10 cellular contexts compared by ENCODE assay signal in genomic region chr14:75401356-75401755, GRCh38. TPM values are rescaled to one million over a fixed set of nuclear protein-coding genes. Genes with fewer than 3 reads are reported as not detected.
DNase-seq lines count a peak whose midpoint lies in the region; ATAC-seq and TF ChIP-seq lines count a peak whose summit lies in the region.
"Had no signal": no experiment of that assay in that cellular context is flagged by ENCODE, and none has a peak within 500 bp of the region (broad histone marks: within the 10 kb centered on the region; RNA-seq: fewer than 3 reads in every experiment).

No MANE protein-coding gene starts in this region.

- H3K9me3 Mint-ChIP-seq in naive thymus-derived CD8-positive, alpha-beta T cell: peaks cover 0 to 4% (median 0%) of the 10 kb centered on the region in 9 donors

- no peak overlapping the region for H3K4ac ChIP-seq in neuronal stem cell (ENCODE audit: low read length)

- H4K91ac ChIP-seq in neuronal stem cell (ENCODE audit: low read depth, low read length, poor library complexity): no peak overlapping the region

- H4K8ac ChIP-seq in neuronal stem cell (ENCODE audit: low read depth, low read length): no peak overlapping the region

- no peak overlapping the region for H2BK12ac ChIP-seq in neuronal stem cell (ENCODE audit: low read length)

- no peaks in the 10 kb centered on the region for H3K79me1 ChIP-seq in neuronal stem cell (ENCODE audit: low read depth, low read length)

- H3K14ac ChIP-seq in neuronal stem cell (ENCODE audit: low read length): no peak overlapping the region

- WGBS in gastroesophageal sphincter (ENCODE audit: low coverage in 1 of 2), 2 donors: 0 to 2% methylated on average over 1 to 10 of the region's 10 CpGs
- 80% methylated on average over 1 of the region's 10 CpGs; no CpG with 5 or more reads in 1 of the 2 donors for WGBS in neuronal stem cell (ENCODE audit: extremely low coverage in 2 of 2, insufficient read length in 2 of 2, insufficient replicate concordance in 1 of 2), 2 donors

- peak; percentile 79 for DNase-seq in AG08395 (ENCODE audit: low spot score)
- peak; percentile 27 to 28 for DNase-seq in SJCRH30
- DNase-seq in neuronal stem cell (ENCODE audit: low spot score): peak; percentile 67
- DNase-seq in CD1c-positive myeloid dendritic cell (ENCODE audit: extremely low spot score): no peak
- DNase-seq in naive thymus-derived CD8-positive, alpha-beta T cell: no peak
- DNase-seq: C1 segment of cervical spinal cord, NCI-H187 treated with DMSO at 0.1 percent for 48 hours had no signal

- no peak overlapping the region for H3K9ac ChIP-seq in neuronal stem cell (ENCODE audit: low read depth, low read length, poor library complexity)

- H3K27ac Mint-ChIP-seq in naive thymus-derived CD8-positive, alpha-beta T cell: no peak overlapping the region

- H2AFZ ChIP-seq in neuronal stem cell (ENCODE audit: low read length): peak overlapping the region; percentile 48

- POLR2A ChIA-PET in naive thymus-derived CD8-positive, alpha-beta T cell (lab: Charles Lee): no interaction called here

- no peak overlapping the region for H3K4me2 ChIP-seq in neuronal stem cell (ENCODE audit: insufficient read depth, low read length, poor library complexity, severe bottlenecking)

- peak in 1 of 4 experiments; percentile 12 for TF ChIP-seq CTCF in gastroesophageal sphincter (IDR thresholded peaks at IDR 0.05)

- H3K27me3 Mint-ChIP-seq in naive thymus-derived CD8-positive, alpha-beta T cell: peaks cover 0 to 3% (median 0%) of the 10 kb centered on the region in 5 donors

- no peak overlapping the region for H3K27ac ChIP-seq in SJCRH30
- H3K27ac ChIP-seq in gastroesophageal sphincter: peak overlapping the region; percentile 69 to 88 (median 86)
- H3K27ac ChIP-seq in neuronal stem cell (replicated peaks; ENCODE audit: low read length): no peak overlapping the region

- H3K4me3 ChIP-seq in SJCRH30 (no peak overlapping the region), gastroesophageal sphincter (peak overlapping the region in 1 of 2 donors; percentile 24), neuronal stem cell (ENCODE audit: low read length in 2 of 2) (no peak overlapping the region)

- no peak overlapping the region for H2BK120ac ChIP-seq in neuronal stem cell (ENCODE audit: low read depth, low read length)

- no peak overlapping the region for H3K23ac ChIP-seq in neuronal stem cell (ENCODE audit: low read depth, low read length, poor library complexity)

- peaks cover 0 to 2% (median 0%) of the 10 kb centered on the region in 3 donors for H3K36me3 Mint-ChIP-seq in naive thymus-derived CD8-positive, alpha-beta T cell

- no peak overlapping the region for H2BK5ac ChIP-seq in neuronal stem cell (ENCODE audit: low read length)

- H3K36me3 ChIP-seq in SJCRH30 (no peaks in the 10 kb centered on the region), gastroesophageal sphincter (no peaks in the 10 kb centered on the region), neuronal stem cell (replicated peaks in 1 of 2; ENCODE audit: control insufficient read depth in 2 of 2, insufficient read depth in 2 of 2, low read length in 2 of 2) (no peaks in the 10 kb centered on the region)

- H3K4me1 ChIP-seq in SJCRH30: no peaks in the 10 kb centered on the region
- H3K4me1 ChIP-seq in gastroesophageal sphincter: peaks cover 6 to 28% (median 20%) of the 10 kb centered on the region in 3 donors
- peaks cover 0 to 5% of the 10 kb centered on the region in 2 donors for H3K4me1 ChIP-seq in neuronal stem cell (ENCODE audit: control insufficient read depth in 2 of 2, insufficient read depth in 1 of 2, low read depth in 1 of 2, low read length in 2 of 2)

- no peak overlapping the region for H2AK5ac ChIP-seq in neuronal stem cell (ENCODE audit: low read depth, low read length)

- H2BK15ac ChIP-seq in neuronal stem cell (ENCODE audit: low read length): no peak overlapping the region

- no peaks in the 10 kb centered on the region for H3K9me3 ChIP-seq in SJCRH30 (replicated peaks)
- H3K9me3 ChIP-seq in gastroesophageal sphincter: no peaks in the 10 kb centered on the region
- H3K9me3 ChIP-seq in neuronal stem cell (replicated peaks in 1 of 2; ENCODE audit: control insufficient read depth in 2 of 2, insufficient read depth in 1 of 2, low read depth in 1 of 2, low read length in 2 of 2): peaks cover 0 to 4% of the 10 kb centered on the region in 2 donors

- TF ChIP-seq POLR2A in gastroesophageal sphincter (IDR thresholded peaks at IDR 0.05): no peak

- TF ChIP-seq EP300 in gastroesophageal sphincter (IDR thresholded peaks at IDR 0.05): no peak

- H3K4me1 Mint-ChIP-seq in naive thymus-derived CD8-positive, alpha-beta T cell: peaks cover 0 to 3% (median 0%) of the 10 kb centered on the region in 4 donors

- no peak overlapping the region for H3K4me3 Mint-ChIP-seq in naive thymus-derived CD8-positive, alpha-beta T cell

- peak; percentile 79 for ATAC-seq in gastroesophageal sphincter
- no peak for ATAC-seq in naive thymus-derived CD8-positive, alpha-beta T cell
- ATAC-seq in HG03196 (IDR thresholded peaks at IDR 0.05; ENCODE audit: unreplicated experiment): no peak
- ATAC-seq in GM18861 (IDR thresholded peaks at IDR 0.05; ENCODE audit: unreplicated experiment): no peak

- H3K27me3 ChIP-seq in SJCRH30 (no peaks in the 10 kb centered on the region), gastroesophageal sphincter (no peaks in the 10 kb centered on the region), neuronal stem cell (ENCODE audit: control insufficient read depth in 3 of 3, insufficient read depth in 3 of 3, low read depth in 1 of 3, low read length in 3 of 3) (peaks cover 0 to 15% (median 0%) of the 10 kb centered on the region in 3 experiments)

- H3K18ac ChIP-seq in neuronal stem cell (ENCODE audit: low read length): no peak overlapping the region

RNA-seq across cellular contexts. Expression of gene JDP2, which starts 26.5 kb away (rescaled TPM):
- 2.6 and 2.9 TPM in 2 replicates for total RNA-seq in SJCRH30 (2014; rRNA removed; shearing (Covaris generic))
- total RNA-seq in gastroesophageal sphincter: 10 to 100 TPM; 55.6 to 90.0 (median 70.8) TPM
- 12.3 TPM for polyA plus RNA-seq in neuronal stem cell (2013, experiment 1 of 2)
- polyA plus RNA-seq in neuronal stem cell (2013, experiment 2 of 2): 12.4 TPM
- 1 to 10 TPM in 1 of 2 experiments, under 1 TPM in 1; 0.75 to 1.0 TPM for total RNA-seq in naive thymus-derived CD8-positive, alpha-beta T cell
- not detected for polyA plus RNA-seq in naive thymus-derived CD8-positive, alpha-beta T cell

Comparison
In these comparisons a context has a peak if more than half of its experiments do, and no peak if none do; other contexts are left out.
1. DNase-seq: peak in AG08395 (single experiment), SJCRH30 (2 of 2) and neuronal stem cell (single experiment); none in CD1c-positive myeloid dendritic cell (single experiment) and naive thymus-derived CD8-positive, alpha-beta T cell (0 of 10).
2. H3K27ac ChIP-seq: peak in gastroesophageal sphincter (4 of 4); none in SJCRH30 (single experiment) and neuronal stem cell (single experiment).
3. RNA of gene JDP2, which starts 26.5 kb away (total RNA-seq): 55.6 to 90.0 TPM in gastroesophageal sphincter; 2.6 to 2.9 TPM in SJCRH30 and 0.75 to 1.0 TPM in naive thymus-derived CD8-positive, alpha-beta T cell; every median in the first group is over 10 times any median in the second.